24 cellular contexts compared by ENCODE assay signal in the genomic region with DNA sequence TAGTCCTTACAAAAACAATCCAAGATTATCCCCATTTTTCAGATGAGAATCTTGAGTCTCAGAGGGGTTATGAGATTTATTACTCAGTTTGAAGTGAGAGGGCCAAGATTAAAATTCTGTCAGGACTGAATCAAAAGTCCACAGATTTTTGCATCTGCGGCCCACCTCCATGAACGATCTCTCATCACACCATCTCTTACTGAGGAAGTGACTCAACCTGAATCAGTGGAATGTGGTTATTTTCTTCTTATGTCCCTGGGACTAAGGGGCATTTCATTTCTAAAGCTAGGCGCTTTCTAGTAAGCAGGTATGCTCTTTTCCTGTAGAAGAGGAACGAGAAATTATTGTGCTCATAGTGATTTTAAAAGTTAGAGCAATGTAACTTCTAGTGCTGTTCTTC.
A peak's percentile ranks its signal among the peaks of the same experiment; 100 is the strongest.
DNase-seq lines count a peak whose midpoint lies in the region; ATAC-seq, FAIRE-seq and TF ChIP-seq lines count a peak whose summit lies in the region.
"Had no signal": no experiment of that assay in that cellular context is flagged by ENCODE, and none has a peak within 500 bp of the region (broad histone marks: within the 10 kb centered on the region; RNA-seq: fewer than 3 reads in every experiment).

No MANE protein-coding gene starts in this region.

- H3K27me3 ChIP-seq in neural cell (ENCODE audit: insufficient read depth, low read depth, low read length) (no peaks in the 10 kb centered on the region), stomach (no peaks in the 10 kb centered on the region)
- H3K27me3 ChIP-seq: spleen had no signal

- intact Hi-C loops in stomach (cut with DNase I; ENCODE audit: low total_unique reads): no loop called here

- no peaks in the 10 kb centered on the region for H3K79me2 ChIP-seq in neural cell (replicated peaks; ENCODE audit: insufficient read depth, low read length)

- H3K9ac ChIP-seq in neural cell (ENCODE audit: low read length): no peak overlapping the region

- no peak for TF ChIP-seq CTCF in choroid plexus epithelial cell (conservative IDR thresholded peaks at IDR 0.05; ENCODE audit: low read depth, low read length)
- no peak for TF ChIP-seq CTCF in neural cell (IDR thresholded peaks at IDR 0.05; ENCODE audit: poor library complexity, severe bottlenecking)
- TF ChIP-seq CTCF in stomach (IDR thresholded peaks at IDR 0.05): no peak

- WGBS in stomach, 5 donors: 77 to 90% (median 85%) methylated on average over 4 of the region's 4 CpGs

- no peaks in the 10 kb centered on the region for H3K4me1 ChIP-seq in stomach
- H3K4me1 ChIP-seq: psoas muscle, spleen had no signal

- DNase-seq in H54 (ENCODE audit: insufficient read length, low spot score) (peak; percentile 12), RKO (ENCODE audit: low spot score) (peak; percentile 19), choroid plexus epithelial cell (ENCODE audit: low read depth) (peak; percentile 36), stomach (no peak)
- DNase-seq: activated B cell treated with CpG ODN at 0.5 μM for 24 hours; activated CD4-positive, alpha-beta memory T cell treated with anti-CD3 and anti-CD28 coated beads, Interleukin-2, amount 10 ng/mL, durations not matched to agents 7 days and 5 days; activated naive CD4-positive, alpha-beta T cell treated with anti-CD3 and anti-CD28 coated beads, Interleukin-2, amount 10 ng/mL, durations not matched to agents 7 days and 5 days; anterior cingulate cortex; CD4-positive, alpha-beta memory T cell; head of caudate nucleus; left ventricle myocardium superior; mucosa of descending colon; NCI-H187; NCI-H2227 treated with DMSO at 0.1 percent for 48 hours; NCI-H82; OCI-M1; psoas muscle; spleen; stimulated activated CD4-positive, alpha-beta T cell treated with anti-CD3 and anti-CD28 coated beads, Interleukin-4, amount 100 ng/mL, for 4 hours had no signal

- H3F3A ChIP-seq in neural cell (ENCODE audit: insufficient read depth, low read length, poor library complexity, severe bottlenecking): no peaks in the 10 kb centered on the region

- H2AFZ ChIP-seq in neural cell (ENCODE audit: low read depth, low read length): no peak overlapping the region

- FAIRE-seq in H54 (lab: Jason Lieb, UNC): peak; percentile 83
- FAIRE-seq: GM12891 had no signal

- no peaks in the 10 kb centered on the region for H3K9me2 ChIP-seq in neural cell (ENCODE audit: insufficient read depth, low read length)

- no peak for TF ChIP-seq RAD21 in neural cell (conservative IDR thresholded peaks at IDR 0.05)

- TF ChIP-seq EP300 in neural cell (conservative IDR thresholded peaks at IDR 0.05; ENCODE audit: poor library complexity, severe bottlenecking) (no peak), stomach (IDR thresholded peaks at IDR 0.05) (no peak)

- H3K4me3 ChIP-seq in choroid plexus epithelial cell (ENCODE audit: low read depth, low read length): no peak overlapping the region
- no peak overlapping the region for H3K4me3 ChIP-seq in neural cell (ENCODE audit: low read length)
- no peak overlapping the region for H3K4me3 ChIP-seq in stomach
- H3K4me3 ChIP-seq: mucosa of descending colon, psoas muscle, spleen had no signal

- no peak overlapping the region for H3K4me2 ChIP-seq in neural cell (ENCODE audit: low read length)

- H4K20me1 ChIP-seq in neural cell (ENCODE audit: insufficient read depth): no peaks in the 10 kb centered on the region

- no peaks in the 10 kb centered on the region for H3K9me3 ChIP-seq in neural cell (ENCODE audit: low read length)
- peaks cover under 1 to 23% (median 10%) of the 10 kb centered on the region in 4 donors for H3K9me3 ChIP-seq in stomach
- H3K9me3 ChIP-seq: psoas muscle had no signal

- H3K36me3 ChIP-seq in neural cell (ENCODE audit: insufficient read depth, low read length) (no peaks in the 10 kb centered on the region), stomach (no peaks in the 10 kb centered on the region)
- H3K36me3 ChIP-seq: spleen had no signal

- peak overlapping the region; percentile 63 for H3K27ac ChIP-seq in neural cell (ENCODE audit: low read length)
- no peak overlapping the region for H3K27ac ChIP-seq in stomach
- H3K27ac ChIP-seq: psoas muscle, spleen had no signal

- TF ChIP-seq POLR2A in H54 (IDR thresholded peaks at IDR 0.05; ENCODE audit: low read depth, low read length) (no peak), stomach (IDR thresholded peaks at IDR 0.05) (no peak)

- ATAC-seq in GM18907 (IDR thresholded peaks at IDR 0.05; ENCODE audit: unreplicated experiment) (no peak), HG03469 (IDR thresholded peaks at IDR 0.05; ENCODE audit: unreplicated experiment) (no peak), GM21723 (IDR thresholded peaks at IDR 0.05; ENCODE audit: unreplicated experiment) (no peak)
- ATAC-seq: left ventricle myocardium superior, mucosa of descending colon, psoas muscle had no signal

TF ChIP-seq in neural cell, 6 proteins besides CTCF, POLR2A, EP300 and RAD21:
- TF ChIP-seq, protein P1, sequence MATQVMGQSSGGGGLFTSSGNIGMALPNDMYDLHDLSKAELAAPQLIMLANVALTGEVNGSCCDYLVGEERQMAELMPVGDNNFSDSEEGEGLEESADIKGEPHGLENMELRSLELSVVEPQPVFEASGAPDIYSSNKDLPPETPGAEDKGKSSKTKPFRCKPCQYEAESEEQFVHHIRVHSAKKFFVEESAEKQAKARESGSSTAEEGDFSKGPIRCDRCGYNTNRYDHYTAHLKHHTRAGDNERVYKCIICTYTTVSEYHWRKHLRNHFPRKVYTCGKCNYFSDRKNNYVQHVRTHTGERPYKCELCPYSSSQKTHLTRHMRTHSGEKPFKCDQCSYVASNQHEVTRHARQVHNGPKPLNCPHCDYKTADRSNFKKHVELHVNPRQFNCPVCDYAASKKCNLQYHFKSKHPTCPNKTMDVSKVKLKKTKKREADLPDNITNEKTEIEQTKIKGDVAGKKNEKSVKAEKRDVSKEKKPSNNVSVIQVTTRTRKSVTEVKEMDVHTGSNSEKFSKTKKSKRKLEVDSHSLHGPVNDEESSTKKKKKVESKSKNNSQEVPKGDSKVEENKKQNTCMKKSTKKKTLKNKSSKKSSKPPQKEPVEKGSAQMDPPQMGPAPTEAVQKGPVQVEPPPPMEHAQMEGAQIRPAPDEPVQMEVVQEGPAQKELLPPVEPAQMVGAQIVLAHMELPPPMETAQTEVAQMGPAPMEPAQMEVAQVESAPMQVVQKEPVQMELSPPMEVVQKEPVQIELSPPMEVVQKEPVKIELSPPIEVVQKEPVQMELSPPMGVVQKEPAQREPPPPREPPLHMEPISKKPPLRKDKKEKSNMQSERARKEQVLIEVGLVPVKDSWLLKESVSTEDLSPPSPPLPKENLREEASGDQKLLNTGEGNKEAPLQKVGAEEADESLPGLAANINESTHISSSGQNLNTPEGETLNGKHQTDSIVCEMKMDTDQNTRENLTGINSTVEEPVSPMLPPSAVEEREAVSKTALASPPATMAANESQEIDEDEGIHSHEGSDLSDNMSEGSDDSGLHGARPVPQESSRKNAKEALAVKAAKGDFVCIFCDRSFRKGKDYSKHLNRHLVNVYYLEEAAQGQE (IDR thresholded peaks at IDR 0.05; ENCODE audit: borderline replicate concordance): no peak
- TF ChIP-seq TAF1 (IDR thresholded peaks at IDR 0.05; ENCODE audit: low read depth) (no peak), SMC3 (conservative IDR thresholded peaks at IDR 0.05; ENCODE audit: poor library complexity) (no peak), MXI1 (conservative IDR thresholded peaks at IDR 0.05; ENCODE audit: poor library complexity, severe bottlenecking) (no peak), EZH2 (IDR thresholded peaks at IDR 0.05; ENCODE audit: borderline replicate concordance, insufficient read depth, low read length, poor library complexity, severe bottlenecking) (no peak), POLR2AphosphoS5 (IDR thresholded peaks at IDR 0.05) (no peak)
